ENCODE assay signal across 24 cellular contexts in genomic region chr6:15107644-15108382, GRCh38.
"Had no signal": no experiment of that assay in that cellular context is flagged by ENCODE, and none has a peak within 500 bp of the region (broad histone marks: within the 10 kb centered on the region; RNA-seq: fewer than 3 reads in every experiment).

No MANE protein-coding gene starts in this region.

- H3K27ac ChIP-seq: breast epithelium had no signal

- H3K4me1 ChIP-seq: breast epithelium had no signal

- H3K4me2 ChIP-seq: SK-N-SH had no signal

- H3K27me3 ChIP-seq: breast epithelium had no signal

- H3K36me3 ChIP-seq: breast epithelium had no signal

- ATAC-seq: activated CD4-positive, CD25-positive, alpha-beta regulatory T cell treated with anti-CD3 and anti-CD28 coated beads, Interleukin-2, amount 50 U/mL, for 24 hours; activated CD8-positive, alpha-beta memory T cell treated with anti-CD3 and anti-CD28 coated beads, Interleukin-2, amount 10 ng/mL, durations not matched to agents 7 days and 5 days; Panc1; Right ventricle myocardium inferior had no signal

- H3K4me3 ChIP-seq: breast epithelium had no signal

- DNase-seq: activated CD4-positive, alpha-beta T cell treated with anti-CD3 and anti-CD28 coated beads for 48 hours; activated CD4-positive, alpha-beta T cell treated with anti-CD3 and anti-CD28 coated beads, Interleukin-2, amount 50 U/mL, for 4 hours; activated CD8-positive, alpha-beta memory T cell treated with anti-CD3 and anti-CD28 coated beads, Interleukin-2, amount 10 ng/mL, durations not matched to agents 7 days and 5 days; activated effector memory CD4-positive, alpha-beta T cell treated with Interleukin-2 at 50 U/mL for 16 hours; activated naive CD4-positive, alpha-beta T cell; activated T-cell treated with anti-CD3 and anti-CD28 coated beads, Interleukin-2, amount 50 U/mL, for 24 hours; aorta; central memory CD4-positive, alpha-beta T cell; KG1; NCI-H1092; NCI-H1417; NCI-H1930; NCI-H2171; NCI-H226; NCI-H510A; NCI-H526 treated with DMSO at 0.1 percent for 48 hours; NK-92 treated with Interleukin-12 subunit alpha and Interleukin-12 subunit beta, amount 100 ng/mL, for 24 hours; RPMI8226; SK-N-SH; T-helper 1 cell had no signal

- H3K9ac ChIP-seq: SK-N-SH had no signal

- H3K9me3 ChIP-seq: SK-N-SH had no signal
